In genomic region chr22:20964799-20965103, GRCh38 we compare ENCODE assay signal across 10 cellular contexts. TPM values are rescaled to one million over a fixed set of nuclear protein-coding genes. Genes with fewer than 3 reads are reported as not detected.
DNase-seq lines count a peak whose midpoint lies in the region; ATAC-seq and TF ChIP-seq lines count a peak whose summit lies in the region.
"Had no signal": no experiment of that assay in that cellular context is flagged by ENCODE, and none has a peak within 500 bp of the region (broad histone marks: within the 10 kb centered on the region; RNA-seq: fewer than 3 reads in every experiment).

No MANE protein-coding gene starts in this region.

- CTCF ChIA-PET in activated naive CD4-positive, alpha-beta T cell treated with anti-CD3 and anti-CD28 coated beads, Interleukin-2, amount 10 ng/mL, durations not matched to agents 7 days and 5 days (lab: Charles Lee) = no interaction called here

- no peaks in the 10 kb centered on the region for H3K9me3 Mint-ChIP-seq in activated naive CD4-positive, alpha-beta T cell treated with anti-CD3 and anti-CD28 coated beads, Interleukin-2, amount 10 ng/mL, durations not matched to agents 7 days and 5 days
- peaks cover 0 to 3% (median 0%) of the 10 kb centered on the region in 5 experiments for H3K9me3 Mint-ChIP-seq in brain

- no peaks in the 10 kb centered on the region for H3K36me3 ChIP-seq in left lung
- no peaks in the 10 kb centered on the region for H3K36me3 ChIP-seq in tibial nerve
- H3K36me3 ChIP-seq in thyroid gland = no peaks in the 10 kb centered on the region

- 2 to 9% methylated on average over 12 to 28 of the region's 28 CpGs for WGBS in tibial nerve, 2 donors
- WGBS in thyroid gland, 2 donors = 10 to 15% methylated on average over 1 to 5 of the region's 28 CpGs

- no peak for TF ChIP-seq EP300 in tibial nerve (IDR thresholded peaks at IDR 0.05)

- no peak for TF ChIP-seq CTCF in brain (conservative IDR thresholded peaks at IDR 0.05)
- TF ChIP-seq CTCF in left lung (IDR thresholded peaks at IDR 0.05) = no peak
- no peak for TF ChIP-seq CTCF in tibial nerve (IDR thresholded peaks at IDR 0.05)
- TF ChIP-seq CTCF in thyroid gland (IDR thresholded peaks at IDR 0.05) = no peak

- peaks cover 66% of the 10 kb centered on the region for H3K27me3 Mint-ChIP-seq in activated naive CD4-positive, alpha-beta T cell treated with anti-CD3 and anti-CD28 coated beads, Interleukin-2, amount 10 ng/mL, durations not matched to agents 7 days and 5 days
- peaks cover 21% of the 10 kb centered on the region for H3K27me3 Mint-ChIP-seq in brain

- ATAC-seq in left lung = no peak
- ATAC-seq in HG03045 (IDR thresholded peaks at IDR 0.05; ENCODE audit: unreplicated experiment) = no peak

- peaks cover 16% of the 10 kb centered on the region for H3K4me1 Mint-ChIP-seq in activated naive CD4-positive, alpha-beta T cell treated with anti-CD3 and anti-CD28 coated beads, Interleukin-2, amount 10 ng/mL, durations not matched to agents 7 days and 5 days
- H3K4me1 Mint-ChIP-seq in brain = peaks cover 28% of the 10 kb centered on the region

- no peak for DNase-seq in activated naive CD4-positive, alpha-beta T cell treated with anti-CD3 and anti-CD28 coated beads, Interleukin-2, amount 10 ng/mL, durations not matched to agents 7 days and 5 days
- no peak for DNase-seq in activated naive CD4-positive, alpha-beta T cell treated with anti-CD3 and anti-CD28 coated beads, Interleukin-2, amount 50 U/mL, for 16 hours
- peak in 1 of 2 donors; percentile 69 for DNase-seq in left lung
- DNase-seq in tibial nerve (ENCODE audit: low spot score in 2 of 2) = no peak
- no peak for DNase-seq in thyroid gland
- no peak for DNase-seq in OCI-M1 (lab: John Stamatoyannopoulos, UW)
- DNase-seq: NCI-H1048 had no signal

- H3K4me3 Mint-ChIP-seq in activated naive CD4-positive, alpha-beta T cell treated with anti-CD3 and anti-CD28 coated beads, Interleukin-2, amount 10 ng/mL, durations not matched to agents 7 days and 5 days = peak overlapping the region; percentile 62
- peak overlapping the region; percentile 79 to 81 (median 80) for H3K4me3 Mint-ChIP-seq in brain

- H3K9me3 ChIP-seq in left lung = no peaks in the 10 kb centered on the region
- no peaks in the 10 kb centered on the region for H3K9me3 ChIP-seq in tibial nerve
- no peaks in the 10 kb centered on the region for H3K9me3 ChIP-seq in thyroid gland

- peaks cover 3% of the 10 kb centered on the region for H3K36me3 Mint-ChIP-seq in activated naive CD4-positive, alpha-beta T cell treated with anti-CD3 and anti-CD28 coated beads, Interleukin-2, amount 10 ng/mL, durations not matched to agents 7 days and 5 days
- no peaks in the 10 kb centered on the region for H3K36me3 Mint-ChIP-seq in brain

- no peak overlapping the region for H3K27ac Mint-ChIP-seq in activated naive CD4-positive, alpha-beta T cell treated with anti-CD3 and anti-CD28 coated beads, Interleukin-2, amount 10 ng/mL, durations not matched to agents 7 days and 5 days
- peak overlapping the region in 3 of 5 experiments; percentile 36 to 58 (median 57) for H3K27ac Mint-ChIP-seq in brain

- TF ChIP-seq POLR2A in tibial nerve (IDR thresholded peaks at IDR 0.05) = no peak
- no peak for TF ChIP-seq POLR2A in thyroid gland (IDR thresholded peaks at IDR 0.05)

- H3K27me3 ChIP-seq in left lung (peaks cover 5 to 39% of the 10 kb centered on the region in 2 donors), tibial nerve (peaks cover 0 to 23% of the 10 kb centered on the region in 2 donors), thyroid gland (no peaks in the 10 kb centered on the region)

- H3K4me3 ChIP-seq in left lung (peak overlapping the region; percentile 5 to 21), tibial nerve (peak overlapping the region in 3 of 4 donors; percentile 5 to 47 (median 33)), thyroid gland (replicated peaks in 1 of 3) (peak overlapping the region in 1 of 3 donors; percentile 32)

- intact Hi-C loops in left lung (cut with DNase I) = no loop called here
- intact Hi-C loops in thyroid gland (cut with DNase I) = loop anchor here (5.0 kb wide), 1 partner anchor 53 kb away; the partner anchor contains the start of gene P2RX6

- H3K4me1 ChIP-seq in left lung (peaks cover 0 to 37% of the 10 kb centered on the region in 2 donors), tibial nerve (peaks cover 0 to 19% (median 11%) of the 10 kb centered on the region in 4 donors), thyroid gland (peaks cover 4 to 9% of the 10 kb centered on the region in 2 donors)

- H3K27ac ChIP-seq in left lung (no peak overlapping the region), tibial nerve (no peak overlapping the region), thyroid gland (no peak overlapping the region)

RNA-seq across cellular contexts. Expression of gene AIFM3, which starts 2.3 kb away (rescaled TPM):
- polyA plus RNA-seq in brain (ENCODE audit: insufficient read depth, low read depth, low replicate concordance) = 33.8 TPM
- total RNA-seq in left lung (1 to 10 TPM; 6.0 to 6.5 TPM), tibial nerve (1 to 10 TPM in 3 of 4 donors, under 1 TPM in 1; 0.59 to 3.1 (median 1.8) TPM), thyroid gland (1 to 10 TPM in 2 of 4 donors, under 1 TPM in 2; 0.11 to 2.0 (median 0.80) TPM)
- total RNA-seq: lung microvascular endothelial cell had no signal

RNA-seq across cellular contexts. Expression of gene LZTR1, which starts 17.3 kb away (rescaled TPM):
- 25.4 TPM for polyA plus RNA-seq in brain (ENCODE audit: insufficient read depth, low read depth, low replicate concordance)
- total RNA-seq in left lung = 10 to 100 TPM; 60.0 to 71.9 TPM
- total RNA-seq in tibial nerve = 100 to 1,000 TPM in 1 of 4 donors, 10 to 100 TPM in 3; 59.8 to 127 (median 66.5) TPM
- 10 to 100 TPM; 37.1 to 67.2 (median 55.7) TPM for total RNA-seq in thyroid gland

RNA-seq across cellular contexts. Expression of gene THAP7, which starts 37.2 kb away (rescaled TPM):
- polyA plus RNA-seq in brain (ENCODE audit: insufficient read depth, low read depth, low replicate concordance) = 57.9 TPM
- total RNA-seq in left lung (10 to 100 TPM; 17.8 to 23.8 TPM), tibial nerve (10 to 100 TPM; 46.9 to 71.8 (median 49.3) TPM), thyroid gland (10 to 100 TPM; 51.0 to 75.0 (median 58.9) TPM)

RNA-seq across cellular contexts. Expression of gene CRKL, which starts 47.5 kb away (rescaled TPM):
- polyA plus RNA-seq in brain (ENCODE audit: insufficient read depth, low read depth, low replicate concordance) = 39.0 TPM
- 10 to 100 TPM; 56.7 to 59.4 TPM for total RNA-seq in left lung
- 10 to 100 TPM; 44.7 to 59.0 (median 51.5) TPM for total RNA-seq in tibial nerve
- total RNA-seq in thyroid gland = 10 to 100 TPM; 38.5 to 47.8 (median 42.1) TPM

RNA-seq across cellular contexts. Expression of gene P2RX6, which starts 50.2 kb away (rescaled TPM):
- 3.5 TPM for polyA plus RNA-seq in brain (ENCODE audit: insufficient read depth, low read depth, low replicate concordance)
- total RNA-seq in left lung = 1 to 10 TPM in 1 of 2 donors, under 1 TPM in 1; 0.20 to 1.7 TPM
- total RNA-seq in tibial nerve = 1 to 10 TPM in 1 of 4 donors, under 1 TPM in 3; 0.63 to 3.3 (median 0.78) TPM
- under 1 TPM in 1 of 4 donors, not detected in 3; 0.40 TPM for total RNA-seq in thyroid gland
- total RNA-seq: lung microvascular endothelial cell had no signal
